8 cellular contexts compared by ENCODE assay signal in genomic region chr3:129195731-129196256, GRCh38. TPM values are rescaled to one million over a fixed set of nuclear protein-coding genes. Genes with fewer than 3 reads are reported as not detected.
DNase-seq lines count a peak whose midpoint lies in the region; ATAC-seq and TF ChIP-seq lines count a peak whose summit lies in the region.

No MANE protein-coding gene starts in this region.

- H3K36me3 ChIP-seq in PC-3 (ENCODE audit: low read depth, low read length) (no peaks in the 10 kb centered on the region), muscle layer of colon (ENCODE audit: insufficient read depth, low read length) (no peaks in the 10 kb centered on the region), SJCRH30 (no peaks in the 10 kb centered on the region)

- ATAC-seq in PC-3 (peak; percentile 98), GM19467 (IDR thresholded peaks at IDR 0.05; ENCODE audit: unreplicated experiment) (no peak)

- H3K4me3 ChIP-seq in PC-3 (ENCODE audit: low read length) (peak overlapping the region; percentile 45), muscle layer of colon (ENCODE audit: low read depth in 1 of 2, low read length in 2 of 2) (peak overlapping the region in 1 of 2 donors; percentile 39), SJCRH30 (no peak overlapping the region)

- H3K4me3 Mint-ChIP-seq in type B pancreatic cell: no peak overlapping the region

- H3K79me2 ChIP-seq in PC-3 (ENCODE audit: low read length): no peaks in the 10 kb centered on the region

- H3K4me1 ChIP-seq in PC-3 (ENCODE audit: insufficient read depth, low read length) (peaks cover 24% of the 10 kb centered on the region), muscle layer of colon (ENCODE audit: insufficient read depth, low read length) (peaks cover 19% of the 10 kb centered on the region), SJCRH30 (no peaks in the 10 kb centered on the region)

- peak overlapping the region; percentile 37 for H3K9ac ChIP-seq in PC-3 (ENCODE audit: low read length)
- no peak overlapping the region for H3K9ac ChIP-seq in muscle layer of colon (ENCODE audit: low read length)

- intact Hi-C loops in PC-3 (cut with micrococcal nuclease): loop anchor here (5.0 kb wide), 2 partner anchors 37 to 52 kb away; partner anchors contain the start of gene COPG1

- DNase-seq in COLO829 (ENCODE audit: low spot score) (peak; percentile 30), PC-3 (peak; percentile 83), epidermal melanocyte (ENCODE audit: insufficient read length, low spot score) (peak; percentile 60), SJCRH30 (no peak), type B pancreatic cell (ENCODE audit: extremely low spot score, unreplicated experiment) (no peak)
- DNase-seq in activated CD8-positive, alpha-beta memory T cell treated with anti-CD3 and anti-CD28 coated beads for 24 hours: no peak

- H2AFZ ChIP-seq in PC-3 (ENCODE audit: low read length): peak overlapping the region; percentile 70

- peaks cover 5% of the 10 kb centered on the region for H3K4me1 Mint-ChIP-seq in type B pancreatic cell (ENCODE audit: unreplicated experiment)

- no peaks in the 10 kb centered on the region for H3K27me3 Mint-ChIP-seq in type B pancreatic cell

- H3K9me3 ChIP-seq in PC-3 (ENCODE audit: low read length) (no peaks in the 10 kb centered on the region), muscle layer of colon (ENCODE audit: low read length) (no peaks in the 10 kb centered on the region), SJCRH30 (replicated peaks) (no peaks in the 10 kb centered on the region)

- TF ChIP-seq CTCF in PC-3 (conservative IDR thresholded peaks at IDR 0.05; ENCODE audit: low read depth, low read length) (no peak), type B pancreatic cell (conservative IDR thresholded peaks at IDR 0.05) (no peak)

- H4K20me1 ChIP-seq in PC-3 (ENCODE audit: low read length): no peaks in the 10 kb centered on the region

- BruUV-seq in PC-3 (replicated peaks; lab: Mats Ljungman, UMichigan): no TSS peak

- H3K9me2 ChIP-seq in PC-3 (replicated peaks; ENCODE audit: low read length): no peaks in the 10 kb centered on the region

- POLR2A ChIA-PET in PC-3 (lab: Charles Lee; ENCODE audit: unreplicated experiment): no interaction called here

- H3F3A ChIP-seq in PC-3 (ENCODE audit: low read length, unreplicated experiment): no peaks in the 10 kb centered on the region

- no peak overlapping the region for H3K27ac Mint-ChIP-seq in type B pancreatic cell

- peak overlapping the region; percentile 71 for H3K4me2 ChIP-seq in PC-3 (ENCODE audit: low read length)

- H3K36me3 Mint-ChIP-seq in type B pancreatic cell: no peaks in the 10 kb centered on the region

- H3K9me3 Mint-ChIP-seq in type B pancreatic cell: no peaks in the 10 kb centered on the region

- CTCF ChIA-PET in PC-3 (lab: Charles Lee): interaction anchor here (1.3 kb wide), 1 partner anchor 50 kb away, joined by 7 read pairs; no protein-coding TSS in a partner anchor

- H3K27me3 ChIP-seq in PC-3 (ENCODE audit: low read length): no peaks in the 10 kb centered on the region
- no peaks in the 10 kb centered on the region for H3K27me3 ChIP-seq in muscle layer of colon (ENCODE audit: control insufficient read depth in 1 of 2, insufficient read depth in 2 of 2, low read length in 2 of 2)
- H3K27me3 ChIP-seq in SJCRH30: no peaks in the 10 kb centered on the region

- H3K27ac ChIP-seq in PC-3 (ENCODE audit: low read length): peak overlapping the region; percentile 85
- peak overlapping the region; percentile 87 for H3K27ac ChIP-seq in muscle layer of colon (ENCODE audit: low read depth, low read length)
- H3K27ac ChIP-seq in SJCRH30: no peak overlapping the region

RNA-seq across cellular contexts. Expression of gene CNBP, which starts 12.1 kb away (rescaled TPM):
- total RNA-seq in PC-3 (2014; rRNA removed) (220 and 267 TPM in 2 replicates), type B pancreatic cell (ENCODE audit: low replicate concordance) (238 and 260 TPM in 2 replicates)
- 449 and 480 TPM in 2 replicates for total RNA-seq in SJCRH30 (2014; rRNA removed; shearing (Covaris generic))

RNA-seq across cellular contexts. Expression of gene ISY1, which starts 34.9 kb away (rescaled TPM):
- 17.1 and 18.1 TPM in 2 replicates for total RNA-seq in PC-3 (2014; rRNA removed)
- total RNA-seq in SJCRH30 (2014; rRNA removed; shearing (Covaris generic)): 45.4 and 48.8 TPM in 2 replicates
- 33.2 and 35.6 TPM in 2 replicates for total RNA-seq in type B pancreatic cell (ENCODE audit: low replicate concordance)

RNA-seq across cellular contexts. Expression of gene COPG1, which starts 53.6 kb away (rescaled TPM):
- total RNA-seq in PC-3 (2014; rRNA removed): 124 and 152 TPM in 2 replicates
- total RNA-seq in SJCRH30 (2014; rRNA removed; shearing (Covaris generic)): 87.3 and 89.5 TPM in 2 replicates
- 169 and 262 TPM in 2 replicates for total RNA-seq in type B pancreatic cell (ENCODE audit: low replicate concordance)

Comparison
In these comparisons a context has a peak if more than half of its experiments do, and no peak if none do; other contexts are left out.
1. DNase-seq: peak in COLO829 (single experiment), PC-3 (single experiment) and epidermal melanocyte (single experiment); none in SJCRH30 (0 of 2), type B pancreatic cell (single experiment) and activated CD8-positive, alpha-beta memory T cell treated with anti-CD3 and anti-CD28 coated beads for 24 hours (single experiment).